7 cellular contexts compared by ENCODE assay signal in the genomic region with DNA sequence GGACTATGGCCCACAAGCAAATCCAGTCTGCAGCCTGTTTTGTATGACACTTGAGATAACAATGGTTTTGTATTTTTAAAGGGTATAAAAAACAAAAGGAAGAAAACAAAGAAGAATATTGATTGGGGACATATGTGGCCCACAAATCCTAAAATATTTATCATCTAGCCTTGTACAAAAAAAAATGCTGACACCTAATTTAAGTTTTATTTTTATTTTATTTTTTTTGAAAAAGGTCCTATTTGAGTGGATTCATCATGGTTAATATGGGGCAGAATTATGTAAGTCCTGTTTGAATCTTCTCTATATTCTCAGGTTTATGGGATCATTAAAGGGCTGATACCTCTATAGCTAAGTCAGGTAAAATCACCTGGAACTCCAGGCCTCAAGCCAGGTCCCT.
"Had no signal": no experiment of that assay in that cellular context is flagged by ENCODE, and none has a peak within 500 bp of the region (broad histone marks: within the 10 kb centered on the region; RNA-seq: fewer than 3 reads in every experiment).

No MANE protein-coding gene starts in this region.

- FAIRE-seq: H54, HTR-8/SVneo had no signal

- H3K4me3 Mint-ChIP-seq: H9 had no signal

- H3K4me2 ChIP-seq: KMS-11 had no signal

- DNase-seq: GOT3, H9, HCEC 1CT, KBM-7 had no signal

- H3K27ac ChIP-seq: KMS-11 had no signal

- H3K9ac ChIP-seq: KMS-11 had no signal
